ENCODE assay signal across 1 cellular context in the genomic region with DNA sequence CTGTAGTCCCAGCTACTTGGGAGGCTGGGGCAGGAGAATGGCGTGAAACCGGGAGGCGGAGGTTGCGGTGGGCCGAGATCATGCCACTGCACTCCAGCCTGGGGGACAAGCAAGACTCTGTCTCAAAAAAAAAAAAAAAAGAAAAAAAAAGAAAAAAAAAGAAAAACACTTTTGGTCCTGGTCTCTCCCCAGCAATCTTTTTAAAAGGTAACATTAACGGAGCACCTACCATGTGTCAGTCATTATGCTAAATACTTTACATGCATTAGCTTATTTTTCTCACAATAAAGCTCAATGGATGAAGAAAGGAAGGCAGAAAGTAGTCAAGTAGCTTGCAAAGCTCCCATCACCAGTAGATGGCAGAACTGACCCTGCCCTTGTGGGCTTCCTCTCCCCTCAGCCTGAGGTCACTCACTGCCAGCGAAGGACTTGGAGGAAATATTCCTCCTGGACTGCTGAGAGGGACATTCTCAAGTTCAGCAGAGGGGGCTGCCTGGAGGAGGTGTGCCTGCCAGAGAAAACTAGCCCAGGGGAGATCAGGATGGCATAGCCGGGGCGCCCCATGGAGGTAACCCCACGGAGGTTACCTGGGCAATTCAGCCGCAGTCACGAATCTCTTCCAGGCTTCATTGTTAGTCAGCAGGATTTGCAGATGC.
TF ChIP-seq lines count a peak whose summit lies in the region.

No MANE protein-coding gene starts in this region.

TF ChIP-seq in K562, 482 proteins besides CTCF, POLR2A, EP300 and RAD21 (continued from another document and continues in another):
- TF ChIP-seq CHD7 (IDR thresholded peaks at IDR 0.05; ENCODE audit: low read depth, low read length) (no peak), E2F1 (CRISPR knock-in tag; IDR thresholded peaks at IDR 0.05) (no peak), FOS (IDR thresholded peaks at IDR 0.05; ENCODE audit: extremely low read depth, insufficient read length) (no peak), NR2C2 (CRISPR knock-in tag; IDR thresholded peaks at IDR 0.05) (no peak), NR2C2 (tag; IDR thresholded peaks at IDR 0.05) (peak; percentile 17; the same call in 1 of the 2 replicates), MYNN (IDR thresholded peaks at IDR 0.05) (no peak), MYNN (CRISPR knock-in tag; IDR thresholded peaks at IDR 0.05) (no peak), TAF9B (IDR thresholded peaks at IDR 0.05; ENCODE audit: partially characterized antibody) (no peak), ZNF121 (CRISPR knock-in tag; conservative IDR thresholded peaks at IDR 0.05) (no peak), ARID2 (IDR thresholded peaks at IDR 0.05) (peak; percentile 35; the same call in 1 of the 2 replicates), ZNF282 (CRISPR knock-in tag; IDR thresholded peaks at IDR 0.05) (no peak), TAF1 (IDR thresholded peaks at IDR 0.05; ENCODE audit: control insufficient read depth, extremely low read depth, insufficient read depth, low read length, severe bottlenecking) (no peak), EHMT2 (IDR thresholded peaks at IDR 0.05) (no peak), SMARCE1 (IDR thresholded peaks at IDR 0.05) (no peak), DEAF1 (CRISPR knock-in tag; IDR thresholded peaks at IDR 0.05) (peak; percentile 50), ZNF316 (IDR thresholded peaks at IDR 0.05) (no peak), MAZ (CRISPR knock-in tag; conservative IDR thresholded peaks at IDR 0.05 in 1 of 2, IDR thresholded peaks at IDR 0.05 in 1 of 2) (0 out of 4 replicates have a peak, but pooled peaks of 1 of the 2 experiments have one; percentile 29), SPI1 (IDR thresholded peaks at IDR 0.05; ENCODE audit: borderline replicate concordance, low read depth, low read length) (peak; percentile 31; the same call in 1 of the 2 replicates), HNRNPLL (IDR thresholded peaks at IDR 0.05; ENCODE audit: low read depth, low read length, poor library complexity, severe bottlenecking) (no peak), ZBTB43 (CRISPR knock-in tag; IDR thresholded peaks at IDR 0.05) (no peak), STAG1 (CRISPR knock-in tag; IDR thresholded peaks at IDR 0.05; ENCODE audit: borderline replicate concordance) (no peak; the same call in 1 of the 2 replicates), ELK1 (CRISPR knock-in tag; IDR thresholded peaks at IDR 0.05) (no peak), ZKSCAN8 (CRISPR knock-in tag; IDR thresholded peaks at IDR 0.05) (no peak), L3MBTL2 (IDR thresholded peaks at IDR 0.05) (no peak), TAF7 (tag; IDR thresholded peaks at IDR 0.05) (no peak), SMAD3 (CRISPR knock-in tag; conservative IDR thresholded peaks at IDR 0.05) (no peak), ZNF24 (IDR thresholded peaks at IDR 0.05) (no peak)
- TF ChIP-seq, protein P1, sequence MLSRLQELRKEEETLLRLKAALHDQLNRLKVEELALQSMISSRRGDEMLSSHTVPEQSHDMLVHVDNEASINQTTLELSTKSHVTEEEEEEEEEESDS (CRISPR knock-in tag; IDR thresholded peaks at IDR 0.05), result no peak
- TF ChIP-seq, protein P2, sequence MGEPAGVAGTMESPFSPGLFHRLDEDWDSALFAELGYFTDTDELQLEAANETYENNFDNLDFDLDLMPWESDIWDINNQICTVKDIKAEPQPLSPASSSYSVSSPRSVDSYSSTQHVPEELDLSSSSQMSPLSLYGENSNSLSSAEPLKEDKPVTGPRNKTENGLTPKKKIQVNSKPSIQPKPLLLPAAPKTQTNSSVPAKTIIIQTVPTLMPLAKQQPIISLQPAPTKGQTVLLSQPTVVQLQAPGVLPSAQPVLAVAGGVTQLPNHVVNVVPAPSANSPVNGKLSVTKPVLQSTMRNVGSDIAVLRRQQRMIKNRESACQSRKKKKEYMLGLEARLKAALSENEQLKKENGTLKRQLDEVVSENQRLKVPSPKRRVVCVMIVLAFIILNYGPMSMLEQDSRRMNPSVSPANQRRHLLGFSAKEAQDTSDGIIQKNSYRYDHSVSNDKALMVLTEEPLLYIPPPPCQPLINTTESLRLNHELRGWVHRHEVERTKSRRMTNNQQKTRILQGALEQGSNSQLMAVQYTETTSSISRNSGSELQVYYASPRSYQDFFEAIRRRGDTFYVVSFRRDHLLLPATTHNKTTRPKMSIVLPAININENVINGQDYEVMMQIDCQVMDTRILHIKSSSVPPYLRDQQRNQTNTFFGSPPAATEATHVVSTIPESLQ (CRISPR knock-in tag; IDR thresholded peaks at IDR 0.05), result no peak
- TF ChIP-seq, protein P3, sequence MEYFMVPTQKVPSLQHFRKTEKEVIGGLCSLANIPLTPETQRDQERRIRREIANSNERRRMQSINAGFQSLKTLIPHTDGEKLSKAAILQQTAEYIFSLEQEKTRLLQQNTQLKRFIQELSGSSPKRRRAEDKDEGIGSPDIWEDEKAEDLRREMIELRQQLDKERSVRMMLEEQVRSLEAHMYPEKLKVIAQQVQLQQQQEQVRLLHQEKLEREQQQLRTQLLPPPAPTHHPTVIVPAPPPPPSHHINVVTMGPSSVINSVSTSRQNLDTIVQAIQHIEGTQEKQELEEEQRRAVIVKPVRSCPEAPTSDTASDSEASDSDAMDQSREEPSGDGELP (CRISPR knock-in tag; IDR thresholded peaks at IDR 0.05; ENCODE audit: borderline replicate concordance), result no peak
- TF ChIP-seq, protein P4, sequence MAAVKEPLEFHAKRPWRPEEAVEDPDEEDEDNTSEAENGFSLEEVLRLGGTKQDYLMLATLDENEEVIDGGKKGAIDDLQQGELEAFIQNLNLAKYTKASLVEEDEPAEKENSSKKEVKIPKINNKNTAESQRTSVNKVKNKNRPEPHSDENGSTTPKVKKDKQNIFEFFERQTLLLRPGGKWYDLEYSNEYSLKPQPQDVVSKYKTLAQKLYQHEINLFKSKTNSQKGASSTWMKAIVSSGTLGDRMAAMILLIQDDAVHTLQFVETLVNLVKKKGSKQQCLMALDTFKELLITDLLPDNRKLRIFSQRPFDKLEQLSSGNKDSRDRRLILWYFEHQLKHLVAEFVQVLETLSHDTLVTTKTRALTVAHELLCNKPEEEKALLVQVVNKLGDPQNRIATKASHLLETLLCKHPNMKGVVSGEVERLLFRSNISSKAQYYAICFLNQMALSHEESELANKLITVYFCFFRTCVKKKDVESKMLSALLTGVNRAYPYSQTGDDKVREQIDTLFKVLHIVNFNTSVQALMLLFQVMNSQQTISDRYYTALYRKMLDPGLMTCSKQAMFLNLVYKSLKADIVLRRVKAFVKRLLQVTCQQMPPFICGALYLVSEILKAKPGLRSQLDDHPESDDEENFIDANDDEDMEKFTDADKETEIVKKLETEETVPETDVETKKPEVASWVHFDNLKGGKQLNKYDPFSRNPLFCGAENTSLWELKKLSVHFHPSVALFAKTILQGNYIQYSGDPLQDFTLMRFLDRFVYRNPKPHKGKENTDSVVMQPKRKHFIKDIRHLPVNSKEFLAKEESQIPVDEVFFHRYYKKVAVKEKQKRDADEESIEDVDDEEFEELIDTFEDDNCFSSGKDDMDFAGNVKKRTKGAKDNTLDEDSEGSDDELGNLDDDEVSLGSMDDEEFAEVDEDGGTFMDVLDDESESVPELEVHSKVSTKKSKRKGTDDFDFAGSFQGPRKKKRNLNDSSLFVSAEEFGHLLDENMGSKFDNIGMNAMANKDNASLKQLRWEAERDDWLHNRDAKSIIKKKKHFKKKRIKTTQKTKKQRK (IDR thresholded peaks at IDR 0.05; ENCODE audit: borderline replicate concordance, low read depth, low read length), result no peak
